1 cellular context compared by ENCODE assay signal in genomic region chr6:30529349-30529875, GRCh38.
TF ChIP-seq lines count a peak whose summit lies in the region.

No MANE protein-coding gene starts in this region.

TF ChIP-seq in GM12878, 131 proteins besides CTCF, POLR2A, EP300 and RAD21:
- TF ChIP-seq CBX5 (IDR thresholded peaks at IDR 0.05; ENCODE audit: low read depth) (0 out of 2 replicates have a peak, but pooled peaks have one; percentile 55), RELA (IDR thresholded peaks at IDR 0.05; ENCODE audit: borderline replicate concordance, partially characterized antibody) (peak; percentile 39), JUNB (IDR thresholded peaks at IDR 0.05) (peak; percentile 70), MTA2 (IDR thresholded peaks at IDR 0.05; ENCODE audit: low read depth) (peak; percentile 62), MEF2A (IDR thresholded peaks at IDR 0.05; ENCODE audit: insufficient read depth, low read depth, low read length) (0 out of 2 replicates have a peak, but pooled peaks have one; percentile 22), NBN (IDR thresholded peaks at IDR 0.05) (peak; percentile 86), ZBED1 (IDR thresholded peaks at IDR 0.05; ENCODE audit: borderline replicate concordance) (peak; percentile 37; the same call in 1 of the 2 replicates), RUNX3 (IDR thresholded peaks at IDR 0.05; ENCODE audit: low read length) (peak; percentile 41; the same call in 1 of the 2 replicates), NKRF (conservative IDR thresholded peaks at IDR 0.05) (peak; percentile 16; the same call in 1 of the 2 replicates), ETV6 (conservative IDR thresholded peaks at IDR 0.05 in 1 of 2, IDR thresholded peaks at IDR 0.05 in 1 of 2; ENCODE audit: borderline replicate concordance in 1 of 2, low read depth in 1 of 2) (peak in 1 of 2 experiments; percentile 64; a peak in 1 of 4 replicates), RELB (IDR thresholded peaks at IDR 0.05; ENCODE audit: low read depth) (peak; percentile 83), DPF2 (IDR thresholded peaks at IDR 0.05) (peak; percentile 68), MLLT1 (IDR thresholded peaks at IDR 0.05) (peak; percentile 66; the same call in 1 of the 2 replicates), IKZF2 (IDR thresholded peaks at IDR 0.05) (peak; percentile 96 to 97), YY1 (IDR thresholded peaks at IDR 0.05; ENCODE audit: low read depth, low read length) (peak; percentile 12; the same call in 1 of the 2 replicates), TCF7 (IDR thresholded peaks at IDR 0.05; ENCODE audit: borderline replicate concordance) (peak; percentile 41; the same call in 1 of the 2 replicates), ZNF687 (IDR thresholded peaks at IDR 0.05) (peak; percentile 90), IKZF1 (conservative IDR thresholded peaks at IDR 0.05) (peak; percentile 93), IRF4 (IDR thresholded peaks at IDR 0.05; ENCODE audit: low read depth, low read length) (peak; percentile 61; the same call in 1 of the 2 replicates), SKIL (IDR thresholded peaks at IDR 0.05; ENCODE audit: low read depth, poor library complexity, severe bottlenecking) (peak; percentile 49), CREM (IDR thresholded peaks at IDR 0.05; ENCODE audit: low read depth) (peak; percentile 28; the same call in 1 of the 2 replicates), PKNOX1 (IDR thresholded peaks at IDR 0.05) (peak; percentile 42; the same call in 1 of the 2 replicates), BHLHE40 (IDR thresholded peaks at IDR 0.05; ENCODE audit: borderline replicate concordance in 1 of 2, low read depth in 2 of 2, low read length in 1 of 2) (peak in 1 of 2 experiments; percentile 40; a peak in 1 of 4 replicates), EED (IDR thresholded peaks at IDR 0.05; ENCODE audit: low read depth) (peak; percentile 78), FOXM1 (IDR thresholded peaks at IDR 0.05; ENCODE audit: low read depth, low read length) (peak; percentile 59; the same call in 1 of the 2 replicates), ZNF384 (IDR thresholded peaks at IDR 0.05; ENCODE audit: borderline replicate concordance, low read depth, low read length) (peak; percentile 78), JUND (IDR thresholded peaks at IDR 0.05; ENCODE audit: low read depth, low read length) (0 out of 2 replicates have a peak, but pooled peaks have one; percentile 30)
